ENCODE assay signal across 15 cellular contexts in the genomic region with DNA sequence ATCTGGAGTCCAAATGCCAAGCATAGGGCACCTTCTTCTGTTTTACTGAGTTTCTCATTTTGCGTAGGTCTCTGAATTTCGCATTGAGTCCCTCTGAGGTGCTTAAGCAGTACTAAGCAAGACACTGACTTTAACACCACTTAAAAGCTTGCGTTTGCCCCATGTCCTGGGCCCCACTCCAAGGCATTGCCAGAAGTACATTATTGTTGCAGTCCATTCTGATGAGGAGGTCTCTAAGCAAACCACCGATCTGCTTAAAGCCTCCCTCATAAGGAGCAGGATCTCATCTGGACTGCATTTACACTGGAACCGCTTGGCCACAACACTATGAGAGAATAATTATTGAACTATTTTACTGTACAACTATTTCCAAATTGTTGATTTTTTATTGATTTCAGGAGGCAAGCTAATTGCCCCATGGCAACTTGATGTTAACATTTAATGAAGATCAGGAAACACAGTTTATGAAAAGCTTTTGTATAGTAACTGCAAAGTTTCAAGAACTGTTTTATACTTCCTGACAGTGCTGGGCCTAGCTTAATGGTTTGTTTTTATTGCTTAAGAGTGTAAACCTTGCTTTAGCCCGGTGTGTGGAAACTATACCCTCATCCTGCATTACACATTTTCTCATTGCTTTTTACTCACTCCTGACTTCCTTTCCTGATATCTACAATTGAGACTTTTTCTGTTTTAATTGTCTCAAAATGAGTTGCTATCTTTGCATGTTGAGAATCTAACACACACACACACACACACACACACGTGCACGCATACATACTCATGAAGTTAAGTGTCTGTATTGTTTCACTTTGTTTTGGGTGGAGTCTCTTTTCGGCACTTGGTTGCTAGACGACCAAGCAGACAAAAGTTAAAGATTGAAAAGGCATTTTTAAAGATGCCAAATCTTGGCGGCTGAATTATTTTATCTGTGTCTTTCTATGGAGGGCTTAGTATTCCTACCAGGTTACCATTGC. TPM values are rescaled to one million over a fixed set of nuclear protein-coding genes. Genes with fewer than 3 reads are reported as not detected.
DNase-seq lines count a peak whose midpoint lies in the region; ATAC-seq and TF ChIP-seq lines count a peak whose summit lies in the region.
"Had no signal": no experiment of that assay in that cellular context is flagged by ENCODE, and none has a peak within 500 bp of the region (broad histone marks: within the 10 kb centered on the region; RNA-seq: fewer than 3 reads in every experiment).

No MANE protein-coding gene starts in this region.

- TF ChIP-seq EP300 in suprapubic skin (IDR thresholded peaks at IDR 0.05), result no peak

- intact Hi-C loops in left colon (cut with DNase I, micrococcal nuclease), result no loop called here

- TF ChIP-seq POLR2A in NB4 (IDR thresholded peaks at IDR 0.05; ENCODE audit: extremely low read depth, insufficient read length), result no peak
- TF ChIP-seq POLR2A in suprapubic skin (IDR thresholded peaks at IDR 0.05), result no peak

- H3K27ac ChIP-seq in suprapubic skin, result peak overlapping the region; percentile 6
- H3K27ac ChIP-seq: adrenal gland, esophagus muscularis mucosa, neural progenitor cell, right lobe of liver had no signal

- H3K4me3 ChIP-seq in NB4 (ENCODE audit: low read depth, low read length) (no peak overlapping the region), cardiac fibroblast (replicated peaks in 1 of 2; ENCODE audit: low read depth in 2 of 2, low read length in 2 of 2) (no peak overlapping the region), suprapubic skin (no peak overlapping the region)
- H3K4me3 ChIP-seq: adrenal gland, esophagus muscularis mucosa, neural progenitor cell, right lobe of liver had no signal

- no peak for TF ChIP-seq CTCF in NB4 (IDR thresholded peaks at IDR 0.05; ENCODE audit: low read depth, low read length)
- no peak for TF ChIP-seq CTCF in cardiac fibroblast (IDR thresholded peaks at IDR 0.05; ENCODE audit: low read depth, low read length)
- TF ChIP-seq CTCF in suprapubic skin (IDR thresholded peaks at IDR 0.05), result no peak

- DNase-seq in NB4 (ENCODE audit: low read depth) (peak; percentile 57), cardiac fibroblast (ENCODE audit: low read depth in 2 of 2) (peak; percentile 21 to 58), left colon (peak in 1 of 2 donors; percentile 51), suprapubic skin (ENCODE audit: low spot score in 2 of 2) (no peak), NCI-H226 (no peak), kidney glomerular epithelial cell (lab: John Stamatoyannopoulos, UW) (no peak)
- DNase-seq: adrenal gland; CD4-positive, alpha-beta memory T cell; NCI-H187 treated with DMSO at 0.1 percent for 48 hours; NCI-H510A; right lobe of liver had no signal

- no peaks in the 10 kb centered on the region for H3K9me3 ChIP-seq in suprapubic skin
- H3K9me3 ChIP-seq: adrenal gland, esophagus muscularis mucosa, right lobe of liver had no signal

- H3K36me3 ChIP-seq in suprapubic skin, result no peaks in the 10 kb centered on the region
- H3K36me3 ChIP-seq: adrenal gland, esophagus muscularis mucosa, neural progenitor cell, right lobe of liver had no signal

- 45% methylated on average over 11 of the region's 11 CpGs for WGBS in suprapubic skin

- ATAC-seq in left colon (peak; percentile 81), GM21423 (IDR thresholded peaks at IDR 0.05; ENCODE audit: unreplicated experiment) (no peak)
- ATAC-seq: activated T-helper 17 cell treated with anti-CD3 and anti-CD28 coated beads, Interleukin-2, amount 50 U/mL, for 72 hours; right lobe of liver had no signal

- peaks cover 23% of the 10 kb centered on the region for H3K4me1 ChIP-seq in suprapubic skin
- H3K4me1 ChIP-seq: adrenal gland, esophagus muscularis mucosa had no signal

- no peaks in the 10 kb centered on the region for H3K27me3 ChIP-seq in suprapubic skin
- H3K27me3 ChIP-seq: adrenal gland, esophagus muscularis mucosa, neural progenitor cell, right lobe of liver had no signal

RNA-seq across cellular contexts. Expression of a gene that starts 16.6 kb away (rescaled TPM):
- total RNA-seq in left colon (10 to 100 TPM; 37.1 to 60.4 TPM), suprapubic skin (10 to 100 TPM; 24.1 to 40.4 (median 29.4) TPM)
- total RNA-seq: activated T-helper 17 cell treated with anti-CD3 and anti-CD28 coated beads, Interleukin-2, amount 50 U/mL, for 72 hours; CD4-positive, alpha-beta memory T cell had no signal

Comparison
In these comparisons a context has a peak if more than half of its experiments do, and no peak if none do; other contexts are left out.
1. DNase-seq: peak in NB4 (single experiment) and cardiac fibroblast (2 of 2); none in suprapubic skin (0 of 2), NCI-H226 (single experiment) and kidney glomerular epithelial cell (single experiment).